Comparison of ENCODE assay signal across 8 cellular contexts in genomic region chr3:113746955-113747718, GRCh38. TPM values are rescaled to one million over a fixed set of nuclear protein-coding genes. Genes with fewer than 3 reads are reported as not detected.
DNase-seq lines count a peak whose midpoint lies in the region; ATAC-seq and TF ChIP-seq lines count a peak whose summit lies in the region.

Gene ATP6V1A (plus strand): TSS chr3:113747035. CDS start chr3:113778754, 31,719 bp downstream.

- H3K9me3 ChIP-seq in neutrophil: no peaks in the 10 kb centered on the region

- H3K4me3 ChIP-seq in ACC112 (ENCODE audit: low read depth, low read length) (peak within 1 kb of the TSS; percentile 84), fibroblast of the aortic adventitia (ENCODE audit: low read depth, low read length) (peak within 1 kb of the TSS; percentile 99), neutrophil (ENCODE audit: low read depth in 1 of 2, low read length in 1 of 2) (peak within 1 kb of the TSS; percentile 69 to 92)

- H2AFZ ChIP-seq in ACC112 (ENCODE audit: low read length, unreplicated experiment): peak within 1 kb of the TSS; percentile 77

- peak within 1 kb of the TSS; percentile 100 for H3K27ac ChIP-seq in ACC112 (ENCODE audit: low read depth, low read length)
- peak within 1 kb of the TSS; percentile 98 for H3K27ac ChIP-seq in neutrophil
- peak within 1 kb of the TSS; percentile 100 for H3K27ac ChIP-seq in temporal lobe (ENCODE audit: low read depth, low read length)

- ATAC-seq in GM18511 (IDR thresholded peaks at IDR 0.05; ENCODE audit: unreplicated experiment) (peak; percentile 45), HG03025 (IDR thresholded peaks at IDR 0.05; ENCODE audit: low FRiP score, unreplicated experiment) (peak; percentile 46)

- H3K4me1 ChIP-seq in ACC112 (ENCODE audit: control insufficient read depth, insufficient read depth, low read length, unreplicated experiment) (peaks cover 34% of the 10 kb centered on the region), neutrophil (ENCODE audit: control insufficient read depth in 1 of 2, insufficient read depth in 1 of 2, low read depth in 1 of 2, low read length in 1 of 2) (peaks cover 40 to 44% of the 10 kb centered on the region in 2 experiments)

- peaks cover 72% of the 10 kb centered on the region for H3K79me2 ChIP-seq in ACC112 (ENCODE audit: control insufficient read depth, insufficient read depth, low read length, unreplicated experiment)

- DNase-seq in OCI-M1 (lab: John Stamatoyannopoulos, UW) (peak; percentile 81), fibroblast of the aortic adventitia (ENCODE audit: low read depth) (no peak)
- DNase-seq in activated T-helper 1 cell treated with anti-CD3 and anti-CD28 coated beads, Interleukin-2, amount 50 U/mL, for 16 hours (ENCODE audit: low read depth in 1 of 2, low spot score in 1 of 2): peak; percentile 42 to 57

- no peaks in the 10 kb centered on the region for H3K27me3 ChIP-seq in ACC112 (ENCODE audit: insufficient read depth, low read length)
- H3K27me3 ChIP-seq in neutrophil: no peaks in the 10 kb centered on the region

- no peaks in the 10 kb centered on the region for H3K36me3 ChIP-seq in ACC112 (ENCODE audit: insufficient read depth, low read length)
- no peaks in the 10 kb centered on the region for H3K36me3 ChIP-seq in neutrophil

- no peak for TF ChIP-seq CTCF in fibroblast of the aortic adventitia (IDR thresholded peaks at IDR 0.05; ENCODE audit: insufficient read depth, low read length)
- no peak for TF ChIP-seq CTCF in neutrophil (IDR thresholded peaks at IDR 0.05)

RNA-seq across cellular contexts. Expression of gene ATP6V1A, which starts in this region (rescaled TPM):
- total RNA-seq in fibroblast of the aortic adventitia (ENCODE audit: low replicate concordance) (63.5 and 81.0 TPM in 2 replicates), temporal lobe (145 TPM)
